Comparison of ENCODE assay signal across 10 cellular contexts in the genomic region with DNA sequence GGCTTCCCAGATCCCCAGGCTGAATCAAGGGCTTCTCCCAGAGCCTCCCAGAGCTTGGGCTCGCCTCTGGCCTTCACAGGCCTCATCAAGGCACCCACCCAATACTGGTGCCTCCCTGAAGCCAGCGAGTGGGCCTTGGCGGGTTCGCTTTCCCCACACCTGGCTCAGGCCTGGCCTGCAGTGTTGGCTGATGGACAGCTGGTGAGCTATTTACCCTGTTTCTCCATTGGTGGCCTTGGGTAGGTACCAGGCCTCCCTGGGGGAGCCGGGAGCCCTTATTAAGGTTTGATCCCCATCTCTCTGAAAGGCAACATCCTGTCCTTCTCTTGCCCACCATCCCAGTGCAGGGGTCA. TPM values are rescaled to one million over a fixed set of nuclear protein-coding genes. Genes with fewer than 3 reads are reported as not detected.
DNase-seq lines count a peak whose midpoint lies in the region; ATAC-seq and TF ChIP-seq lines count a peak whose summit lies in the region.
"Had no signal": no experiment of that assay in that cellular context is flagged by ENCODE, and none has a peak within 500 bp of the region (broad histone marks: within the 10 kb centered on the region; RNA-seq: fewer than 3 reads in every experiment).

No MANE protein-coding gene starts in this region.

- no peaks in the 10 kb centered on the region for H3K27me3 Mint-ChIP-seq in CD8-positive, alpha-beta T cell (ENCODE audit: low read depth)
- no peaks in the 10 kb centered on the region for H3K27me3 Mint-ChIP-seq in naive B cell

- peak overlapping the region; percentile 91 for H3K4me2 ChIP-seq in OCI-LY7 (ENCODE audit: low read length)

- DNase-seq in CD8-positive, alpha-beta T cell = no peak
- DNase-seq in OCI-LY7 (ENCODE audit: low spot score) = no peak
- no peak for DNase-seq in naive B cell
- DNase-seq in erythroblast (lab: John Stamatoyannopoulos, UW) = no peak
- no peak for DNase-seq in AG08395 (ENCODE audit: low spot score)
- DNase-seq in stimulated activated CD4-positive, alpha-beta T cell treated with anti-CD3 and anti-CD28 coated beads, Interleukin-4, amount 100 ng/mL, for 1 hour = no peak
- DNase-seq: NCI-H748 treated with DMSO at 0.1 percent for 48 hours had no signal

- POLR2A ChIA-PET in CD8-positive, alpha-beta T cell (lab: Charles Lee) = interaction anchor here (1.0 to 4.5 kb wide), 5 partner anchors 11 to 25 kb away, joined by 3 to 83 read pairs (median 6); partner anchors contain the start of genes ASTL and DUSP2
- POLR2A ChIA-PET in OCI-LY7 (lab: Charles Lee) = interaction anchor here (0.6 to 2.4 kb wide), 10 partner anchors 8 to 121 kb away, joined by 3 to 10 read pairs (median 5); partner anchors contain the start of gene DUSP2

- no peaks in the 10 kb centered on the region for H3K79me2 ChIP-seq in OCI-LY7 (ENCODE audit: insufficient read depth, low read depth, low read length)

- peak overlapping the region; percentile 98 for H3K27ac Mint-ChIP-seq in CD8-positive, alpha-beta T cell
- H3K27ac Mint-ChIP-seq in naive B cell = peak overlapping the region; percentile 94 to 98 (median 97)

- H3K4me3 ChIP-seq in CD8-positive, alpha-beta T cell (ENCODE audit: low read depth, low read length) = peak overlapping the region; percentile 25
- peak overlapping the region; percentile 67 for H3K4me3 ChIP-seq in OCI-LY7 (ENCODE audit: low read depth, low read length, poor library complexity, severe bottlenecking)

- CTCF ChIA-PET in CD8-positive, alpha-beta T cell (lab: Charles Lee) = interaction anchor here (0.9 to 3.1 kb wide), 9 partner anchors 9 to 33 kb away, joined by 3 to 32 read pairs (median 5); partner anchors contain the start of genes ASTL and DUSP2
- CTCF ChIA-PET in OCI-LY7 (lab: Charles Lee; ENCODE audit: unreplicated experiment) = interaction anchor here (0.7 to 3.0 kb wide), 5 partner anchors 11 to 71 kb away, joined by 3 to 18 read pairs (median 3); no protein-coding TSS in a partner anchor

- H3K27me3 ChIP-seq in CD8-positive, alpha-beta T cell (ENCODE audit: insufficient read depth, low read length) = no peaks in the 10 kb centered on the region

- no peaks in the 10 kb centered on the region for H3K36me3 Mint-ChIP-seq in CD8-positive, alpha-beta T cell
- no peaks in the 10 kb centered on the region for H3K36me3 Mint-ChIP-seq in naive B cell

- H2AFZ ChIP-seq in OCI-LY7 (ENCODE audit: low read length) = no peak overlapping the region

- H3K4me3 Mint-ChIP-seq in CD8-positive, alpha-beta T cell = peak overlapping the region; percentile 78
- peak overlapping the region in 6 of 8 donors; percentile 22 to 84 (median 68) for H3K4me3 Mint-ChIP-seq in naive B cell

- H3K4me1 ChIP-seq in CD8-positive, alpha-beta T cell (ENCODE audit: insufficient read depth, low read length) = peaks cover 59% of the 10 kb centered on the region
- H3K4me1 ChIP-seq in OCI-LY7 (ENCODE audit: insufficient read depth, low read length, poor library complexity, severe bottlenecking) = peaks cover 76% of the 10 kb centered on the region

- intact Hi-C loops in CD8-positive, alpha-beta T cell (cut with DNase I, micrococcal nuclease) = loop anchor here in 1 of 2 experiments (1.0 to 10.0 kb wide), 3 partner anchors 15 to 801 kb away; no protein-coding TSS in a partner anchor
- intact Hi-C loops in OCI-LY7 (cut with micrococcal nuclease; ENCODE audit: unreplicated experiment) = loop anchor here (1.0 kb wide), 1 partner anchor 17 kb away; no protein-coding TSS in a partner anchor

- H4K20me1 ChIP-seq in OCI-LY7 (ENCODE audit: insufficient read depth, low read length) = no peaks in the 10 kb centered on the region

- H3K9me3 Mint-ChIP-seq in CD8-positive, alpha-beta T cell = peaks cover 4% of the 10 kb centered on the region
- peaks cover 0 to 5% (median 0%) of the 10 kb centered on the region in 7 donors for H3K9me3 Mint-ChIP-seq in naive B cell

- no peaks in the 10 kb centered on the region for H3K9me3 ChIP-seq in CD8-positive, alpha-beta T cell (ENCODE audit: low read length)
- H3K9me3 ChIP-seq in OCI-LY7 (ENCODE audit: low read length) = peaks cover 5% of the 10 kb centered on the region; the same call in 1 of the 2 replicates

- H3K4me1 Mint-ChIP-seq in CD8-positive, alpha-beta T cell (ENCODE audit: low read depth) = peaks cover 69% of the 10 kb centered on the region
- peaks cover 37 to 50% (median 50%) of the 10 kb centered on the region in 3 donors for H3K4me1 Mint-ChIP-seq in naive B cell

- TF ChIP-seq POLR2A in erythroblast (IDR thresholded peaks at IDR 0.05; ENCODE audit: low read length) = no peak

- no peak for ATAC-seq in CD8-positive, alpha-beta T cell
- ATAC-seq in GM19452 (IDR thresholded peaks at IDR 0.05; ENCODE audit: unreplicated experiment) (peak; percentile 2), naive B cell (ENCODE audit: low read depth in 2 of 2) (no peak), GM18517 (IDR thresholded peaks at IDR 0.05; ENCODE audit: unreplicated experiment) (no peak)

- no peaks in the 10 kb centered on the region for H3K36me3 ChIP-seq in CD8-positive, alpha-beta T cell (ENCODE audit: insufficient read depth, low read length)
- no peaks in the 10 kb centered on the region; the same call in 1 of the 2 replicates for H3K36me3 ChIP-seq in OCI-LY7 (ENCODE audit: insufficient read depth, low read length)

- no peaks in the 10 kb centered on the region for H3K9me2 ChIP-seq in OCI-LY7 (ENCODE audit: insufficient read depth, low read length)

- no TSS peak for BruUV-seq in OCI-LY7 (replicated peaks; lab: Mats Ljungman, UMichigan)

- peak overlapping the region; percentile 63 for H3K27ac ChIP-seq in CD8-positive, alpha-beta T cell (ENCODE audit: low read depth, low read length)
- peak overlapping the region; percentile 99 for H3K27ac ChIP-seq in OCI-LY7 (ENCODE audit: low read depth, low read length, poor library complexity, severe bottlenecking)

- TF ChIP-seq CTCF in CD8-positive, alpha-beta T cell (IDR thresholded peaks at IDR 0.05) = no peak
- TF ChIP-seq CTCF in OCI-LY7 (conservative IDR thresholded peaks at IDR 0.05; ENCODE audit: low read length) = no peak

RNA-seq across cellular contexts. Expression of gene DUSP2, which starts 18.2 kb away (rescaled TPM):
- total RNA-seq in CD8-positive, alpha-beta T cell = 1,000 to 10,000 TPM; 1,304 to 1,350 TPM
- 94.7 and 110 TPM in 2 replicates for total RNA-seq in OCI-LY7 (2014; rRNA removed; shearing (Covaris generic))
- total RNA-seq in OCI-LY7 (2022) = 31.2 and 37.3 TPM in 2 replicates
- polyA plus RNA-seq in naive B cell (ENCODE audit: low read depth in 6 of 6) = 100 to 1,000 TPM in 2 of 6 donors, 10 to 100 TPM in 4; 56.3 to 220 (median 95.9) TPM

RNA-seq across cellular contexts. Expression of gene ASTL, which starts 25.1 kb away (rescaled TPM):
- total RNA-seq in CD8-positive, alpha-beta T cell = 10 to 100 TPM; 16.6 to 17.5 TPM
- total RNA-seq in OCI-LY7 (2014; rRNA removed; shearing (Covaris generic)) = 0.46 TPM in 1 of 2 replicates, not detected in the other
- total RNA-seq in OCI-LY7 (2022) = 0.49 TPM in 1 of 2 replicates, not detected in the other
- not detected for polyA plus RNA-seq in naive B cell (ENCODE audit: low read depth in 6 of 6)
- total RNA-seq: LHCN-M2 had no signal

RNA-seq across cellular contexts. Expression of gene STARD7, which starts 45.2 kb away (rescaled TPM):
- 10 to 100 TPM; 75.3 to 85.1 TPM for total RNA-seq in CD8-positive, alpha-beta T cell
- total RNA-seq in OCI-LY7 (2014; rRNA removed; shearing (Covaris generic)) = 208 and 239 TPM in 2 replicates
- total RNA-seq in OCI-LY7 (2022) = 186 and 206 TPM in 2 replicates
- polyA plus RNA-seq in naive B cell (ENCODE audit: low read depth in 6 of 6) = 100 to 1,000 TPM; 219 to 401 (median 239) TPM

RNA-seq across cellular contexts. Expression of gene ADRA2B, which starts 47.0 kb away (rescaled TPM):
- total RNA-seq in CD8-positive, alpha-beta T cell = 1 to 10 TPM; 2.0 TPM
- 0.06 TPM in 1 of 2 replicates, not detected in the other for total RNA-seq in OCI-LY7 (2014; rRNA removed; shearing (Covaris generic))
- 0.11 TPM in 1 of 2 replicates, not detected in the other for total RNA-seq in OCI-LY7 (2022)
- polyA plus RNA-seq in naive B cell (ENCODE audit: low read depth in 6 of 6) = under 1 TPM in 1 of 6 donors, not detected in 5; 0.15 TPM
- total RNA-seq: LHCN-M2 had no signal

Comparison
In these comparisons a context has a peak if more than half of its experiments do, and no peak if none do; other contexts are left out.
1. RNA of gene DUSP2, which starts 18.2 kb away (total RNA-seq): 1,304 to 1,350 TPM in CD8-positive, alpha-beta T cell; 31.2 to 110 TPM in OCI-LY7; every median in the first group is over 10 times any median in the second.
2. RNA of gene ASTL, which starts 25.1 kb away (total RNA-seq): 16.6 to 17.5 TPM in CD8-positive, alpha-beta T cell; 0.46 to 0.49 TPM in OCI-LY7; every median in the first group is over 10 times any median in the second.